In the genomic region with DNA sequence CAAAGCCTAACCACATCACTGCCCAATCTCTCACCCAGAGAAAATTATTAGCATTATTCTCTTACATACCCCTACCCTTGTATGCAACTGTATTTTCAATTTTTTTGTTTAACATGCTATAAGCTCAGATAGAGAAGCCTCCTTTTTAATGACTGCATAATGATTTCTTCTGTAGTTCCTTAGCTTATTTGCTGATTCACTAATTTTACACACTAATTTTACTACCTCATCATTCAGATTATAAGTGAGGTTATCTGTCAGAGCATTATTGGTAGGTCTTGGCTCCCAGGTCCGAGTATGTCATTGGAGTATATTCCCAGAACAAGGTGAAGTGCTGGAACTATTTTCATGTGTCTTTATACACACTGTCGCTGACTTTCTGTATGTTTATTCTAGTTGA, we compare ENCODE assay signal across 2 cellular contexts.
TF ChIP-seq lines count a peak whose summit lies in the region.

No MANE protein-coding gene starts in this region.

TF ChIP-seq in A549, 52 proteins besides CTCF, POLR2A, EP300 and RAD21:
- TF ChIP-seq, protein P1, sequence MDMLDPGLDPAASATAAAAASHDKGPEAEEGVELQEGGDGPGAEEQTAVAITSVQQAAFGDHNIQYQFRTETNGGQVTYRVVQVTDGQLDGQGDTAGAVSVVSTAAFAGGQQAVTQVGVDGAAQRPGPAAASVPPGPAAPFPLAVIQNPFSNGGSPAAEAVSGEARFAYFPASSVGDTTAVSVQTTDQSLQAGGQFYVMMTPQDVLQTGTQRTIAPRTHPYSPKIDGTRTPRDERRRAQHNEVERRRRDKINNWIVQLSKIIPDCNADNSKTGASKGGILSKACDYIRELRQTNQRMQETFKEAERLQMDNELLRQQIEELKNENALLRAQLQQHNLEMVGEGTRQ (IDR thresholded peaks at IDR 0.05), result no peak
- peak; percentile 57 for TF ChIP-seq MAFK (IDR thresholded peaks at IDR 0.05; ENCODE audit: partially characterized antibody)
TF ChIP-seq in A549: peak in this region for 1.

TF ChIP-seq in K562, 482 proteins besides CTCF, POLR2A, EP300 and RAD21 (continued from another document):
- TF ChIP-seq, protein P2, sequence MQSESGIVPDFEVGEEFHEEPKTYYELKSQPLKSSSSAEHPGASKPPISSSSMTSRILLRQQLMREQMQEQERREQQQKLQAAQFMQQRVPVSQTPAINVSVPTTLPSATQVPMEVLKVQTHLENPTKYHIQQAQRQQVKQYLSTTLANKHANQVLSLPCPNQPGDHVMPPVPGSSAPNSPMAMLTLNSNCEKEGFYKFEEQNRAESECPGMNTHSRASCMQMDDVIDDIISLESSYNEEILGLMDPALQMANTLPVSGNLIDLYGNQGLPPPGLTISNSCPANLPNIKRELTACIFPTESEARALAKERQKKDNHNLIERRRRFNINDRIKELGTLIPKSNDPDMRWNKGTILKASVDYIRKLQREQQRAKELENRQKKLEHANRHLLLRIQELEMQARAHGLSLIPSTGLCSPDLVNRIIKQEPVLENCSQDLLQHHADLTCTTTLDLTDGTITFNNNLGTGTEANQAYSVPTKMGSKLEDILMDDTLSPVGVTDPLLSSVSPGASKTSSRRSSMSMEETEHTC (IDR thresholded peaks at IDR 0.05), result no peak
